Comparison of ENCODE assay signal across 21 cellular contexts in the genomic region with DNA sequence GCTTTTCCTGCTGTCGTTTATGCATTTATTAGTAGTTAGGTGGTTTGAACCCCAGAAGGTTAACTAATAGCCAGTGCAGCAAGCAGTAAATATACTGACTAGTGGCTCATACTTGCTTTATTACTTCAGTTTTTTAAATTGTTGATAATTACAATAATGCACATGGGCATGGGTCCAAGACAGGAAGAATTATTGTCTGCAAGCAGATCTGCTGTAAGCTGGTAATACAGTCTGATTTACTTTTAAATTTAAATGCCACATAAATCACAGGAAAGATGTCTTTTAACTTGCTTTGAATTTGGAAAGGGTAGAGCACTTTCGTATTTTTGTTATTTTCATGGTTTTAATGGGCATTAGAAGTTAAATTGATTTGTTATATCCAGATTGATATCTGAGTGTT. TPM values are rescaled to one million over a fixed set of nuclear protein-coding genes. Genes with fewer than 3 reads are reported as not detected.
DNase-seq lines count a peak whose midpoint lies in the region; ATAC-seq and TF ChIP-seq lines count a peak whose summit lies in the region.
"Had no signal": no experiment of that assay in that cellular context is flagged by ENCODE, and none has a peak within 500 bp of the region (broad histone marks: within the 10 kb centered on the region; RNA-seq: fewer than 3 reads in every experiment).

No MANE protein-coding gene starts in this region.

- POLR2A ChIA-PET in SK-N-SH (lab: Yijun Ruan, JAX): no interaction called here

- no peak for TF ChIP-seq RAD21 in SK-N-SH (IDR thresholded peaks at IDR 0.05; ENCODE audit: low read length)

- H3K36me3 ChIP-seq in SK-N-SH (replicated peaks in 1 of 2; ENCODE audit: control insufficient read depth in 1 of 2, insufficient read depth in 2 of 2, low read length in 1 of 2): no peaks in the 10 kb centered on the region
- H3K36me3 ChIP-seq: BLaER1, Peyer's patch had no signal

- H3K27ac ChIP-seq in SK-N-SH (ENCODE audit: low read depth in 2 of 2, low read length in 1 of 2): 0 out of 4 replicates have a peak overlapping the region, but pooled peaks of 1 of the 2 experiments have one; percentile 50
- H3K27ac ChIP-seq: BLaER1, Peyer's patch had no signal

- no peaks in the 10 kb centered on the region for H3K27me3 ChIP-seq in SK-N-SH (ENCODE audit: insufficient read depth)
- H3K27me3 ChIP-seq: BLaER1, Peyer's patch had no signal

- H3K27me3 Mint-ChIP-seq in nephron progenitor cell (ENCODE audit: low read depth, poor library complexity): no peaks in the 10 kb centered on the region
- H3K27me3 Mint-ChIP-seq: CD4-positive, alpha-beta T cell had no signal

- H3K9ac ChIP-seq in SK-N-SH: no peak overlapping the region
- H3K9ac ChIP-seq: BLaER1 had no signal

- peaks cover 19% of the 10 kb centered on the region for H3K4me1 Mint-ChIP-seq in nephron progenitor cell

- H3K9me3 Mint-ChIP-seq in nephron progenitor cell: peaks cover 21% of the 10 kb centered on the region
- H3K9me3 Mint-ChIP-seq: CD4-positive, alpha-beta T cell had no signal

- peaks cover 21 to 27% of the 10 kb centered on the region in 2 experiments for H3K4me1 ChIP-seq in SK-N-SH (ENCODE audit: control insufficient read depth in 1 of 2, insufficient read depth in 2 of 2, low read depth in 1 of 2, low read length in 1 of 2)
- H3K4me1 ChIP-seq: BLaER1 had no signal

- H3F3A ChIP-seq in SK-N-SH (replicated peaks; ENCODE audit: insufficient read depth): peaks cover 9% of the 10 kb centered on the region

- no peak for TF ChIP-seq CTCF in SK-N-SH (IDR thresholded peaks at IDR 0.05)
- no peak for TF ChIP-seq CTCF in nephron progenitor cell (IDR thresholded peaks at IDR 0.05)

- H2AFZ ChIP-seq in SK-N-SH (ENCODE audit: low read depth): no peak overlapping the region

- ATAC-seq in GM18868 (IDR thresholded peaks at IDR 0.05; ENCODE audit: unreplicated experiment): no peak
- ATAC-seq: HCT116 had no signal

- H3K9me3 ChIP-seq in SK-N-SH: no peaks in the 10 kb centered on the region
- H3K9me3 ChIP-seq: BLaER1, Peyer's patch had no signal

- H3K27ac Mint-ChIP-seq in nephron progenitor cell: peak overlapping the region; percentile 39
- H3K27ac Mint-ChIP-seq: CD4-positive, alpha-beta T cell had no signal

- no peak overlapping the region for H3K4me3 Mint-ChIP-seq in nephron progenitor cell
- H3K4me3 Mint-ChIP-seq: CD4-positive, alpha-beta T cell had no signal

- CTCF ChIA-PET in SK-N-SH (lab: Yijun Ruan, JAX): no interaction called here

- H3K9me2 ChIP-seq in SK-N-SH: no peaks in the 10 kb centered on the region

- WGBS in SK-N-SH (ENCODE audit: low lambda C conversion rate): 71% methylated on average over 2 of the region's 2 CpGs

- no peak for TF ChIP-seq EP300 in SK-N-SH (IDR thresholded peaks at IDR 0.05; ENCODE audit: borderline replicate concordance in 1 of 2, low read depth in 1 of 2, low read length in 1 of 2)

- peaks cover 92% of the 10 kb centered on the region for H3K79me2 ChIP-seq in SK-N-SH (ENCODE audit: insufficient read depth)

- no peak overlapping the region for H3K4me2 ChIP-seq in SK-N-SH
- H3K4me2 ChIP-seq: BLaER1 had no signal

- DNase-seq in NCI-H1105 treated with DMSO at 0.1 percent for 48 hours (lab: John Stamatoyannopoulos, UW) (peak; percentile 90), NCI-H2081 treated with DMSO at 0.1 percent for 48 hours (lab: John Stamatoyannopoulos, UW) (peak; percentile 75), SK-N-SH (peak; percentile 36), nephron progenitor cell (no peak), SKM-1 (lab: John Stamatoyannopoulos, UW; ENCODE audit: unreplicated experiment) (no peak)
- DNase-seq in activated T-cell treated with anti-CD3 and anti-CD28 coated beads, Interleukin-2, amount 50 U/mL, for 48 hours: no peak
- DNase-seq: ACHN; CD4-positive, alpha-beta T cell; DND-41; GOT3; Karpas-422; MV-4-11; NCI-H146; NCI-H2029; NCI-H510A; NCI-H774; Peyer's patch; T-helper 1 cell had no signal

- H3K36me3 Mint-ChIP-seq in nephron progenitor cell (ENCODE audit: low read depth): peaks cover 64% of the 10 kb centered on the region

- H4K20me1 ChIP-seq in SK-N-SH (ENCODE audit: insufficient read depth): peaks cover 92% of the 10 kb centered on the region

- no peak overlapping the region for H3K4me3 ChIP-seq in SK-N-SH (ENCODE audit: low read depth in 2 of 2, low read length in 1 of 2)
- H3K4me3 ChIP-seq: BLaER1, Peyer's patch had no signal

TF ChIP-seq in SK-N-SH, 30 proteins besides CTCF, POLR2A, EP300 and RAD21:
- TF ChIP-seq, protein P1, sequence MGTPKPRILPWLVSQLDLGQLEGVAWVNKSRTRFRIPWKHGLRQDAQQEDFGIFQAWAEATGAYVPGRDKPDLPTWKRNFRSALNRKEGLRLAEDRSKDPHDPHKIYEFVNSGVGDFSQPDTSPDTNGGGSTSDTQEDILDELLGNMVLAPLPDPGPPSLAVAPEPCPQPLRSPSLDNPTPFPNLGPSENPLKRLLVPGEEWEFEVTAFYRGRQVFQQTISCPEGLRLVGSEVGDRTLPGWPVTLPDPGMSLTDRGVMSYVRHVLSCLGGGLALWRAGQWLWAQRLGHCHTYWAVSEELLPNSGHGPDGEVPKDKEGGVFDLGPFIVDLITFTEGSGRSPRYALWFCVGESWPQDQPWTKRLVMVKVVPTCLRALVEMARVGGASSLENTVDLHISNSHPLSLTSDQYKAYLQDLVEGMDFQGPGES (IDR thresholded peaks at IDR 0.05; ENCODE audit: low read depth, low read length): no peak
- TF ChIP-seq POLR2AphosphoS5 (IDR thresholded peaks at IDR 0.05; ENCODE audit: low read depth, low read length) (no peak), NFIC (IDR thresholded peaks at IDR 0.05; ENCODE audit: borderline replicate concordance) (peak; percentile 6; the same call in 1 of the 2 replicates), FOXJ3 (CRISPR knock-in tag; IDR thresholded peaks at IDR 0.05) (no peak), NRF1 (IDR thresholded peaks at IDR 0.05; ENCODE audit: low read depth, low read length) (no peak), RXRA (IDR thresholded peaks at IDR 0.05; ENCODE audit: borderline replicate concordance, low read depth) (no peak), MXI1 (IDR thresholded peaks at IDR 0.05; ENCODE audit: low read depth, low read length) (no peak), SMC3 (IDR thresholded peaks at IDR 0.05; ENCODE audit: low read depth, low read length) (no peak)
- TF ChIP-seq, protein P2, sequence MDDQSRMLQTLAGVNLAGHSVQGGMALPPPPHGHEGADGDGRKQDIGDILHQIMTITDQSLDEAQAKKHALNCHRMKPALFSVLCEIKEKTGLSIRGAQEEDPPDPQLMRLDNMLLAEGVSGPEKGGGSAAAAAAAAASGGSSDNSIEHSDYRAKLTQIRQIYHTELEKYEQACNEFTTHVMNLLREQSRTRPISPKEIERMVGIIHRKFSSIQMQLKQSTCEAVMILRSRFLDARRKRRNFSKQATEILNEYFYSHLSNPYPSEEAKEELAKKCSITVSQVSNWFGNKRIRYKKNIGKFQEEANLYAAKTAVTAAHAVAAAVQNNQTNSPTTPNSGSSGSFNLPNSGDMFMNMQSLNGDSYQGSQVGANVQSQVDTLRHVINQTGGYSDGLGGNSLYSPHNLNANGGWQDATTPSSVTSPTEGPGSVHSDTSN (IDR thresholded peaks at IDR 0.05): 0 out of 2 replicates have a peak, but pooled peaks have one; percentile 4
TF ChIP-seq in SK-N-SH: peak in this region for 2.

RNA-seq across cellular contexts. Expression of a gene that starts 27.1 kb away (rescaled TPM):
- 408 and 424 TPM in 2 replicates for polyA plus RNA-seq in SK-N-SH (2012; rRNA removed)
- polyA plus RNA-seq in SK-N-SH (2012; cell fraction: cytosol; rRNA removed): 487 and 491 TPM in 2 replicates
- polyA plus RNA-seq in SK-N-SH (2012; cell fraction: nucleus; rRNA removed): 445 and 542 TPM in 2 replicates

Comparison
In these comparisons a context has a peak if more than half of its experiments do, and no peak if none do; other contexts are left out.
1. DNase-seq: peak in NCI-H1105 treated with DMSO at 0.1 percent for 48 hours (single experiment), NCI-H2081 treated with DMSO at 0.1 percent for 48 hours (single experiment) and SK-N-SH (single experiment); none in nephron progenitor cell (single experiment), activated T-cell treated with anti-CD3 and anti-CD28 coated beads, Interleukin-2, amount 50 U/mL, for 48 hours (0 of 2) and SKM-1 (single experiment).